15 cellular contexts compared by ENCODE assay signal in genomic region chr22:40653361-40653760, GRCh38. TPM values are rescaled to one million over a fixed set of nuclear protein-coding genes. Genes with fewer than 3 reads are reported as not detected.
A peak's percentile ranks its signal among the peaks of the same experiment; 100 is the strongest.
DNase-seq lines count a peak whose midpoint lies in the region; ATAC-seq and TF ChIP-seq lines count a peak whose summit lies in the region.
"Had no signal": no experiment of that assay in that cellular context is flagged by ENCODE, and none has a peak within 500 bp of the region (broad histone marks: within the 10 kb centered on the region; RNA-seq: fewer than 3 reads in every experiment).

No MANE protein-coding gene starts in this region.

- H3F3A ChIP-seq in PC-9 (ENCODE audit: insufficient read depth, low read depth): peaks cover 40% of the 10 kb centered on the region
- H3F3A ChIP-seq in smooth muscle cell (ENCODE audit: low read depth): peaks cover 22% of the 10 kb centered on the region

- H3K36me3 ChIP-seq in PC-9 (ENCODE audit: low read depth) (no peaks in the 10 kb centered on the region), smooth muscle cell (ENCODE audit: low read depth) (no peaks in the 10 kb centered on the region), prostate gland (no peaks in the 10 kb centered on the region)

- CTCF ChIA-PET in PC-9 (lab: Charles Lee): interaction anchor here (0.7 kb wide), 1 partner anchor 433 kb away, joined by 3 read pairs; no protein-coding TSS in a partner anchor

- 99% methylated on average over 9 of the region's 9 CpGs for WGBS in smooth muscle cell (ENCODE audit: low lambda C conversion rate)
- WGBS in prostate gland: 98% methylated on average over 9 of the region's 9 CpGs

- ATAC-seq in foreskin keratinocyte: no peak

- H3K9ac ChIP-seq in smooth muscle cell (ENCODE audit: low read depth): peak overlapping the region; percentile 94

- H3K4me3 ChIP-seq in PC-9 (peak overlapping the region; percentile 68; the same call in 1 of the 2 replicates), smooth muscle cell (no peak overlapping the region), prostate gland (no peak overlapping the region)

- H3K9me2 ChIP-seq in PC-9 (ENCODE audit: insufficient read depth): no peaks in the 10 kb centered on the region

- DNase-seq in NCI-H524 (lab: John Stamatoyannopoulos, UW) (peak; percentile 5 to 44), NCI-H524 treated with DMSO at 0.1 percent for 48 hours (lab: John Stamatoyannopoulos, UW) (no peak), PC-9 (no peak), foreskin keratinocyte (no peak), smooth muscle cell (lab: John Stamatoyannopoulos, UW; ENCODE audit: unreplicated experiment) (no peak), prostate gland (ENCODE audit: low spot score) (no peak), NCI-H1417 treated with DMSO at 0.1 percent for 48 hours (lab: John Stamatoyannopoulos, UW) (no peak), NCI-H187 (lab: John Stamatoyannopoulos, UW) (no peak)
- DNase-seq: activated CD8-positive, alpha-beta memory T cell treated with anti-CD3 and anti-CD28 coated beads, Interleukin-2, amount 50 U/mL, for 48 hours; CD8-positive, alpha-beta memory T cell; foreskin fibroblast; GDM1; NCI-H2029 treated with DMSO at 0.1 percent for 48 hours had no signal

- H3K79me2 ChIP-seq in PC-9 (ENCODE audit: low read depth) (0 out of 2 replicates have a peak, but pooled peaks cover 4% of the 10 kb centered on the region), smooth muscle cell (ENCODE audit: low read depth) (no peaks in the 10 kb centered on the region)

- BruUV-seq in PC-9 (replicated peaks; lab: Mats Ljungman, UMichigan): no TSS peak

- intact Hi-C loops in PC-9 (cut with micrococcal nuclease; ENCODE audit: unreplicated experiment) (loop anchor here (5.0 kb wide), 2 partner anchors 59 to 281 kb away; partner anchors contain the start of gene SGSM3), prostate gland (cut with DNase I) (no loop called here)

- POLR2A ChIA-PET in PC-9 (lab: Charles Lee; ENCODE audit: unreplicated experiment): interaction anchor here (0.6 to 0.7 kb wide), 3 partner anchors 141 to 770 kb away, joined by 6 to 11 read pairs (median 7); no protein-coding TSS in a partner anchor

- peaks cover 15% of the 10 kb centered on the region for H3K4me1 ChIP-seq in PC-9 (replicated peaks; ENCODE audit: insufficient read depth)
- peaks cover 15% of the 10 kb centered on the region for H3K4me1 ChIP-seq in foreskin keratinocyte
- H3K4me1 ChIP-seq in smooth muscle cell (ENCODE audit: low read depth): peaks cover 20% of the 10 kb centered on the region
- peaks cover 2% of the 10 kb centered on the region for H3K4me1 ChIP-seq in prostate gland (replicated peaks)

- H3K27ac ChIP-seq in PC-9: peak overlapping the region; percentile 98
- peak overlapping the region; percentile 100 for H3K27ac ChIP-seq in foreskin keratinocyte
- peak overlapping the region; percentile 98 for H3K27ac ChIP-seq in smooth muscle cell (ENCODE audit: low read depth)
- H3K27ac ChIP-seq in prostate gland: no peak overlapping the region

- H3K27me3 ChIP-seq in PC-9 (ENCODE audit: insufficient read depth, low read depth) (no peaks in the 10 kb centered on the region), foreskin keratinocyte (no peaks in the 10 kb centered on the region), smooth muscle cell (ENCODE audit: low read depth) (no peaks in the 10 kb centered on the region), prostate gland (replicated peaks; ENCODE audit: insufficient read depth) (no peaks in the 10 kb centered on the region)

- no peaks in the 10 kb centered on the region for H3K9me3 ChIP-seq in PC-9 (ENCODE audit: insufficient read depth, low read depth)
- H3K9me3 ChIP-seq in smooth muscle cell (replicated peaks; ENCODE audit: low read depth): no peaks in the 10 kb centered on the region
- no peaks in the 10 kb centered on the region for H3K9me3 ChIP-seq in prostate gland

- H2AFZ ChIP-seq in PC-9 (no peak overlapping the region), smooth muscle cell (ENCODE audit: low read depth) (no peak overlapping the region)

- peak overlapping the region; percentile 92 for H3K4me2 ChIP-seq in PC-9
- no peak overlapping the region for H3K4me2 ChIP-seq in smooth muscle cell

- no peak for TF ChIP-seq POLR2A in prostate gland (IDR thresholded peaks at IDR 0.05)

- TF ChIP-seq CTCF in PC-9 (conservative IDR thresholded peaks at IDR 0.05) (no peak), foreskin keratinocyte (conservative IDR thresholded peaks at IDR 0.05) (no peak), smooth muscle cell (IDR thresholded peaks at IDR 0.05; ENCODE audit: borderline replicate concordance, insufficient read depth, poor library complexity, severe bottlenecking) (no peak), prostate gland (IDR thresholded peaks at IDR 0.05) (no peak)

- H4K20me1 ChIP-seq in PC-9 (ENCODE audit: insufficient read depth) (no peaks in the 10 kb centered on the region), smooth muscle cell (ENCODE audit: low read depth) (no peaks in the 10 kb centered on the region)

RNA-seq across cellular contexts. Expression of gene MRTFA, which starts 16.8 kb away (rescaled TPM):
- 44.7 and 64.6 TPM in 2 replicates for total RNA-seq in PC-9 (2021)
- total RNA-seq in foreskin keratinocyte: 29.3 and 29.8 TPM in 2 replicates
- 17.0 and 18.6 TPM in 2 replicates for polyA plus RNA-seq in foreskin keratinocyte
- total RNA-seq in smooth muscle cell: 34.1 and 41.7 TPM in 2 replicates
- 25.5 and 44.3 TPM in 2 replicates for polyA plus RNA-seq in smooth muscle cell
- 100 to 1,000 TPM in 1 of 2 donors, 10 to 100 TPM in 1; 71.0 to 104 TPM for total RNA-seq in prostate gland

RNA-seq across cellular contexts. Expression of gene MCHR1, which starts 25.9 kb away (rescaled TPM):
- total RNA-seq in PC-9 (2021) (0.24 and 0.28 TPM in 2 replicates), foreskin keratinocyte (0.27 and 0.28 TPM in 2 replicates), smooth muscle cell (11.8 and 24.6 TPM in 2 replicates), prostate gland (under 1 TPM in 1 of 2 donors, not detected in 1; 0.45 TPM)
- polyA plus RNA-seq in foreskin keratinocyte (0.11 and 0.39 TPM in 2 replicates), smooth muscle cell (12.8 and 18.9 TPM in 2 replicates)
- total RNA-seq: CD8-positive, alpha-beta memory T cell; H4; SK-MEL-5 had no signal
- polyA plus RNA-seq: CD8-positive, alpha-beta memory T cell had no signal

Comparison
In these comparisons a context has a peak if more than half of its experiments do, and no peak if none do; other contexts are left out.
1. DNase-seq: peak in NCI-H524 (2 of 2); none in NCI-H524 treated with DMSO at 0.1 percent for 48 hours (single experiment), PC-9 (0 of 2), foreskin keratinocyte (0 of 2), smooth muscle cell (single experiment), prostate gland (single experiment), NCI-H1417 treated with DMSO at 0.1 percent for 48 hours (single experiment) and NCI-H187 (0 of 2).
2. H3K27ac ChIP-seq: peak in PC-9 (single experiment), foreskin keratinocyte (single experiment) and smooth muscle cell (single experiment); none in prostate gland (0 of 2).